15 cellular contexts compared by ENCODE assay signal in genomic region chr10:117003336-117003735, GRCh38. TPM values are rescaled to one million over a fixed set of nuclear protein-coding genes. Genes with fewer than 3 reads are reported as not detected.
DNase-seq lines count a peak whose midpoint lies in the region; ATAC-seq, FAIRE-seq and TF ChIP-seq lines count a peak whose summit lies in the region.
"Had no signal": no experiment of that assay in that cellular context is flagged by ENCODE, and none has a peak within 500 bp of the region (broad histone marks: within the 10 kb centered on the region; RNA-seq: fewer than 3 reads in every experiment).

No MANE protein-coding gene starts in this region.

- H3K4me1 Mint-ChIP-seq in activated naive CD8-positive, alpha-beta T cell (ENCODE audit: low read depth): peaks cover 6% of the 10 kb centered on the region
- H3K4me1 Mint-ChIP-seq in activated naive CD8-positive, alpha-beta T cell treated with anti-CD3 and anti-CD28 coated beads for 36 hours: no peaks in the 10 kb centered on the region
- peaks cover 17% of the 10 kb centered on the region for H3K4me1 Mint-ChIP-seq in MCF 10A (ENCODE audit: insufficient read depth, unreplicated experiment)

- FAIRE-seq in urothelium cell line (lab: Jason Lieb, UNC): no peak
- FAIRE-seq: GM12892, islet of Langerhans had no signal

- peak overlapping the region; percentile 31 for H3K4me3 Mint-ChIP-seq in activated naive CD8-positive, alpha-beta T cell
- H3K4me3 Mint-ChIP-seq in activated naive CD8-positive, alpha-beta T cell treated with anti-CD3 and anti-CD28 coated beads for 36 hours: no peak overlapping the region
- H3K4me3 Mint-ChIP-seq in MCF 10A (ENCODE audit: unreplicated experiment): peak overlapping the region; percentile 82

- peaks cover 26% of the 10 kb centered on the region for H3K27me3 Mint-ChIP-seq in activated naive CD8-positive, alpha-beta T cell
- peaks cover 55% of the 10 kb centered on the region for H3K27me3 Mint-ChIP-seq in activated naive CD8-positive, alpha-beta T cell treated with anti-CD3 and anti-CD28 coated beads for 36 hours
- no peaks in the 10 kb centered on the region for H3K27me3 Mint-ChIP-seq in MCF 10A (ENCODE audit: insufficient read depth, unreplicated experiment)

- ATAC-seq in left lobe of liver: peak; percentile 19
- ATAC-seq: activated CD4-positive, CD25-positive, alpha-beta regulatory T cell treated with anti-CD3 and anti-CD28 coated beads, Interleukin-2, amount 50 U/mL, for 24 hours; gastroesophageal sphincter; stimulated activated memory B cell treated with anti-CD40 and anti-IgM and Interleukin-4, amounts not matched to agents 10 μg/mL and 1 μg/mL and 100 μg/mL, for 72 hours had no signal

- CTCF ChIA-PET in MCF 10A (lab: Yijun Ruan, JAX): interaction anchor here (1.0 kb wide), 1 partner anchor 164 kb away, joined by 3 read pairs; no protein-coding TSS in a partner anchor

- BruUV-seq in MCF 10A (replicated peaks; lab: Mats Ljungman, UMichigan): no TSS peak

- intact Hi-C loops in MCF 10A (cut with micrococcal nuclease): loop anchor here (5.0 kb wide), 1 partner anchor 164 kb away; no protein-coding TSS in a partner anchor

- POLR2A ChIA-PET in MCF 10A (lab: Yijun Ruan, JAX): interaction anchor here (1.2 kb wide), 1 partner anchor 21 kb away, joined by 3 read pairs; no protein-coding TSS in a partner anchor

- TF ChIP-seq CTCF in MCF 10A (IDR thresholded peaks at IDR 0.05; ENCODE audit: unreplicated experiment): no peak

- DNase-seq in activated naive CD8-positive, alpha-beta T cell treated with anti-CD3 and anti-CD28 coated beads for 36 hours: no peak
- peak; percentile 29 for DNase-seq in MCF 10A (ENCODE audit: unreplicated experiment)
- peak; percentile 82 for DNase-seq in left lobe of liver (ENCODE audit: low spot score)
- peak; percentile 40 for DNase-seq in superior temporal gyrus (ENCODE audit: extremely low spot score)
- DNase-seq in stimulated activated naive CD4-positive, alpha-beta T cell (lab: John Stamatoyannopoulos, UW): no peak
- DNase-seq in COR-L47 (lab: John Stamatoyannopoulos, UW): no peak
- no peak for DNase-seq in urothelium cell line (ENCODE audit: low spot score)
- DNase-seq: GDM1, NCI-H2171 had no signal

- no peaks in the 10 kb centered on the region for H3K36me3 Mint-ChIP-seq in activated naive CD8-positive, alpha-beta T cell
- H3K36me3 Mint-ChIP-seq in activated naive CD8-positive, alpha-beta T cell treated with anti-CD3 and anti-CD28 coated beads for 36 hours: no peaks in the 10 kb centered on the region
- peaks cover 7% of the 10 kb centered on the region for H3K36me3 Mint-ChIP-seq in MCF 10A (ENCODE audit: insufficient read depth, unreplicated experiment)
- H3K36me3 Mint-ChIP-seq: stimulated activated memory B cell treated with anti-CD40 and anti-IgM and Interleukin-4, amounts not matched to agents 10 μg/mL and 1 μg/mL and 100 μg/mL, for 72 hours had no signal

- H3K9me3 Mint-ChIP-seq in activated naive CD8-positive, alpha-beta T cell (ENCODE audit: low read depth): no peaks in the 10 kb centered on the region
- H3K9me3 Mint-ChIP-seq in activated naive CD8-positive, alpha-beta T cell treated with anti-CD3 and anti-CD28 coated beads for 36 hours: no peaks in the 10 kb centered on the region
- peaks cover 7% of the 10 kb centered on the region for H3K9me3 Mint-ChIP-seq in MCF 10A (ENCODE audit: unreplicated experiment)
- H3K9me3 Mint-ChIP-seq: stimulated activated memory B cell treated with anti-CD40 and anti-IgM and Interleukin-4, amounts not matched to agents 10 μg/mL and 1 μg/mL and 100 μg/mL, for 72 hours had no signal

- no peak overlapping the region for H3K27ac Mint-ChIP-seq in activated naive CD8-positive, alpha-beta T cell
- no peak overlapping the region for H3K27ac Mint-ChIP-seq in activated naive CD8-positive, alpha-beta T cell treated with anti-CD3 and anti-CD28 coated beads for 36 hours
- H3K27ac Mint-ChIP-seq in MCF 10A (ENCODE audit: low read depth, unreplicated experiment): peak overlapping the region; percentile 89
- H3K27ac Mint-ChIP-seq: stimulated activated memory B cell treated with anti-CD40 and anti-IgM and Interleukin-4, amounts not matched to agents 10 μg/mL and 1 μg/mL and 100 μg/mL, for 72 hours had no signal

RNA-seq across cellular contexts. Expression of gene SHTN1, which starts 1.7 kb away (rescaled TPM):
- under 1 TPM; 0.08 TPM for total RNA-seq in activated naive CD8-positive, alpha-beta T cell treated with anti-CD3 and anti-CD28 coated beads for 36 hours
- total RNA-seq in MCF 10A (2022): 39.2 and 49.5 TPM in 2 replicates
- total RNA-seq in left lobe of liver: 25.8 TPM

Comparison
In these comparisons a context has a peak if more than half of its experiments do, and no peak if none do; other contexts are left out.
1. DNase-seq: peak in MCF 10A (single experiment), left lobe of liver (single experiment) and superior temporal gyrus (single experiment); none in activated naive CD8-positive, alpha-beta T cell treated with anti-CD3 and anti-CD28 coated beads for 36 hours (single experiment), stimulated activated naive CD4-positive, alpha-beta T cell (0 of 6), COR-L47 (single experiment) and urothelium cell line (single experiment).
2. RNA of gene SHTN1, which starts 1.7 kb away (total RNA-seq): 39.2 to 49.5 TPM in MCF 10A and 25.8 TPM in left lobe of liver (single experiment); 0.08 TPM in activated naive CD8-positive, alpha-beta T cell treated with anti-CD3 and anti-CD28 coated beads for 36 hours; every median in the first group is over 10 times any median in the second.